Comparison of ENCODE assay signal across 24 cellular contexts in genomic region chr3:89184151-89184550, GRCh38.
DNase-seq lines count a peak whose midpoint lies in the region; ATAC-seq, FAIRE-seq and TF ChIP-seq lines count a peak whose summit lies in the region.
"Had no signal": no experiment of that assay in that cellular context is flagged by ENCODE, and none has a peak within 500 bp of the region (broad histone marks: within the 10 kb centered on the region; RNA-seq: fewer than 3 reads in every experiment).

No MANE protein-coding gene starts in this region.

- H3K79me2 ChIP-seq in H1 (ENCODE audit: control insufficient read depth in 1 of 2, insufficient read depth in 2 of 2, low read length in 2 of 2) = no peaks in the 10 kb centered on the region

- peak overlapping the region; percentile 58; the same call in 1 of the 2 replicates for H2AFZ ChIP-seq in H1 (ENCODE audit: low read length)

- H3K27ac ChIP-seq in left ventricle myocardium inferior (replicated peaks) = peak overlapping the region; percentile 34
- H3K27ac ChIP-seq in right cardiac atrium (ENCODE audit: low read length) = no peak overlapping the region
- H3K27ac ChIP-seq in H1 (ENCODE audit: low read depth, low read length) = no peak overlapping the region
- no peak overlapping the region for H3K27ac ChIP-seq in dorsolateral prefrontal cortex
- H3K27ac ChIP-seq: A549, BLaER1, RWPE1 had no signal

- no peak overlapping the region for H3K4ac ChIP-seq in H1 (replicated peaks; ENCODE audit: insufficient read length, low read depth, low read length)

- no peak for FAIRE-seq in H1 (lab: Jason Lieb, UNC)
- FAIRE-seq: A549, GM12891, GM19239, K562 had no signal

- H3K4me1 ChIP-seq in left ventricle myocardium inferior = peaks cover 6% of the 10 kb centered on the region
- H3K4me1 ChIP-seq in right cardiac atrium (ENCODE audit: control insufficient read depth, insufficient read depth, low read length) = no peaks in the 10 kb centered on the region
- H3K4me1 ChIP-seq in H1 (replicated peaks in 1 of 4; ENCODE audit: control insufficient read depth in 3 of 4, insufficient read depth in 4 of 4, low read length in 3 of 4) = peaks cover 0 to 9% (median 1%) of the 10 kb centered on the region in 4 experiments; a peak in 1 of 7 replicates
- H3K4me1 ChIP-seq: A549 had no signal

- H3K18ac ChIP-seq in H1 (ENCODE audit: extremely low read depth, low read length) = no peak overlapping the region

- no peak overlapping the region for H2BK12ac ChIP-seq in H1 (ENCODE audit: low read depth, low read length)

- no peaks in the 10 kb centered on the region for H3K23me2 ChIP-seq in H1 (ENCODE audit: low read depth, low read length)

- no peak overlapping the region for H4K5ac ChIP-seq in H1 (ENCODE audit: insufficient read length, low read depth, low read length)

- no peaks in the 10 kb centered on the region for H4K20me1 ChIP-seq in H1 (replicated peaks in 1 of 2; ENCODE audit: control insufficient read depth in 1 of 2, insufficient read depth in 2 of 2, low read length in 2 of 2)

- no peak overlapping the region for H2BK5ac ChIP-seq in H1 (ENCODE audit: low read depth, low read length)

- H3K23ac ChIP-seq in H1 (ENCODE audit: insufficient read length) = no peak overlapping the region

- no peak for TF ChIP-seq POLR2A in H1 (IDR thresholded peaks at IDR 0.05; ENCODE audit: control extremely low read depth in 1 of 2, low read depth in 2 of 2, low read length in 2 of 2)

- no peak overlapping the region for H2AK5ac ChIP-seq in H1 (ENCODE audit: low read depth, low read length)

- no peak overlapping the region for H2BK120ac ChIP-seq in H1 (replicated peaks; ENCODE audit: low read depth, low read length)

- intact Hi-C loops in left ventricle myocardium inferior (cut with micrococcal nuclease) (no loop called here), right cardiac atrium (cut with DNase I) (no loop called here), dorsolateral prefrontal cortex (cut with DNase I) (no loop called here)

- TF ChIP-seq EP300 in H1 (IDR thresholded peaks at IDR 0.05; ENCODE audit: borderline replicate concordance in 1 of 2, low read depth in 2 of 2, low read length in 2 of 2) = no peak

- DNase-seq in left ventricle myocardium inferior (no peak), right cardiac atrium (no peak), NCI-H748 (lab: John Stamatoyannopoulos, UW; ENCODE audit: unreplicated experiment) (peak; percentile 39), H1 (ENCODE audit: low read depth in 1 of 2, low spot score in 2 of 2) (no peak), dorsolateral prefrontal cortex (no peak)
- DNase-seq in activated naive CD4-positive, alpha-beta T cell treated with anti-CD3 and anti-CD28 coated beads, Interleukin-2, amount 50 U/mL, for 16 hours = no peak
- DNase-seq in stimulated activated CD4-positive, alpha-beta T cell treated with anti-CD3 and anti-CD28 coated beads, Interleukin-4, amount 100 ng/mL, for 4 hours = no peak
- no peak for DNase-seq in stimulated activated naive CD4-positive, alpha-beta T cell treated with Interleukin-2 at 50 U/mL for 16 hours (lab: John Stamatoyannopoulos, UW)
- DNase-seq: Calu3; CD4-positive, alpha-beta memory T cell; MV-4-11; NCI-H1417 treated with DMSO at 0.1 percent for 48 hours; NCI-H2029 treated with DMSO at 0.1 percent for 48 hours; NCI-H510A; NCI-H82; PC-3; SIG-M5 had no signal

- no peaks in the 10 kb centered on the region for H3K36me3 ChIP-seq in left ventricle myocardium inferior
- no peaks in the 10 kb centered on the region for H3K36me3 ChIP-seq in H1 (ENCODE audit: control insufficient read depth in 2 of 4, insufficient read depth in 4 of 4, low read length in 3 of 4)

- H3K9ac ChIP-seq in H1 (replicated peaks in 1 of 4; ENCODE audit: extremely low read depth in 1 of 4, low read depth in 3 of 4, low read length in 3 of 4) = no peak overlapping the region
- H3K9ac ChIP-seq: BLaER1 had no signal

- no peak overlapping the region for H4K91ac ChIP-seq in H1 (replicated peaks; ENCODE audit: insufficient read length, low read length)

- H3K4me3 ChIP-seq in left ventricle myocardium inferior (no peak overlapping the region), right cardiac atrium (ENCODE audit: low read length) (no peak overlapping the region), H1 (ENCODE audit: extremely low read depth in 1 of 4, insufficient read depth in 2 of 4, low read depth in 3 of 4, low read length in 4 of 4) (no peak overlapping the region), dorsolateral prefrontal cortex (no peak overlapping the region)
- H3K4me3 ChIP-seq: A549, BLaER1, K562 had no signal

- TF ChIP-seq RAD21 in H1 (IDR thresholded peaks at IDR 0.05 in 1 of 2, conservative IDR thresholded peaks at IDR 0.05 in 1 of 2; ENCODE audit: low read depth in 2 of 2, low read length in 2 of 2) = no peak

- H3K4me2 ChIP-seq in H1 (ENCODE audit: insufficient read depth in 1 of 2, low read depth in 2 of 2, low read length in 2 of 2) = no peak overlapping the region
- H3K4me2 ChIP-seq: A549, BLaER1 had no signal

- no peak overlapping the region for H3K14ac ChIP-seq in H1 (ENCODE audit: insufficient read length)

- no peak overlapping the region for H4K8ac ChIP-seq in H1 (ENCODE audit: extremely low read depth, insufficient read depth, low read length)

- H2BK15ac ChIP-seq in H1 (ENCODE audit: low read length) = no peak overlapping the region

- 35% methylated on average over 2 of the region's 2 CpGs for WGBS in right cardiac atrium
- 90% methylated on average over 2 of the region's 2 CpGs; no CpG with 5 or more reads in 1 of the 2 experiments for WGBS in H1 (ENCODE audit: extremely low coverage in 1 of 2, insufficient coverage in 1 of 2, insufficient read length in 1 of 2, insufficient replicate concordance in 2 of 2, low coverage in 1 of 2, low lambda C conversion rate in 2 of 2, missing lambda C conversion rate in 1 of 2), 2 experiments

- no peaks in the 10 kb centered on the region for H3K79me1 ChIP-seq in H1 (ENCODE audit: low read depth, low read length)

- POLR2A ChIA-PET in H1 (lab: Charles Lee; ENCODE audit: partially characterized antibody) = no interaction called here

- H2BK20ac ChIP-seq in H1 (ENCODE audit: low read length) = no peak overlapping the region

- no peak overlapping the region for H3K56ac ChIP-seq in H1 (replicated peaks; ENCODE audit: insufficient read length, low read depth, low read length)

- no peak for ATAC-seq in right cardiac atrium
- ATAC-seq: A549, HCT116, K562, PC-3 had no signal

- TF ChIP-seq CTCF in left ventricle myocardium inferior (IDR thresholded peaks at IDR 0.05; ENCODE audit: borderline replicate concordance) = no peak
- TF ChIP-seq CTCF in H1 (IDR thresholded peaks at IDR 0.05; ENCODE audit: control extremely low read depth in 1 of 3, insufficient read depth in 1 of 3, low read depth in 1 of 3, low read length in 3 of 3) = no peak
- no peak for TF ChIP-seq CTCF in dorsolateral prefrontal cortex (IDR thresholded peaks at IDR 0.05 in 54 of 56, conservative IDR thresholded peaks at IDR 0.05 in 2 of 56; ENCODE audit: low read depth in 1 of 56, partially characterized antibody in 56 of 56)

- CTCF ChIA-PET in H1 (lab: Charles Lee; ENCODE audit: partially characterized antibody) = no interaction called here

- H3K9me3 ChIP-seq in left ventricle myocardium inferior (replicated peaks) = no peaks in the 10 kb centered on the region
- no peaks in the 10 kb centered on the region for H3K9me3 ChIP-seq in right cardiac atrium (ENCODE audit: control insufficient read depth, low read length)
- H3K9me3 ChIP-seq in H1 (ENCODE audit: insufficient read depth in 2 of 2, low read depth in 1 of 2, low read length in 1 of 2) = no peaks in the 10 kb centered on the region
- H3K9me3 ChIP-seq: A549, BLaER1 had no signal

- H3K27me3 ChIP-seq in left ventricle myocardium inferior (ENCODE audit: low read depth) = no peaks in the 10 kb centered on the region
- H3K27me3 ChIP-seq in right cardiac atrium (ENCODE audit: control insufficient read depth, insufficient read depth) = no peaks in the 10 kb centered on the region
- H3K27me3 ChIP-seq in H1 (replicated peaks in 1 of 4; ENCODE audit: control insufficient read depth in 3 of 4, extremely low read depth in 1 of 4, insufficient read depth in 3 of 4, low read length in 3 of 4) = no peaks in the 10 kb centered on the region
- no peaks in the 10 kb centered on the region for H3K27me3 ChIP-seq in dorsolateral prefrontal cortex
- H3K27me3 ChIP-seq: BLaER1 had no signal

TF ChIP-seq in H1, 55 proteins besides CTCF, POLR2A, EP300 and RAD21:
- TF ChIP-seq SIX5 (IDR thresholded peaks at IDR 0.05; ENCODE audit: low read depth, low read length) (no peak), RNF2 (IDR thresholded peaks at IDR 0.05; ENCODE audit: borderline replicate concordance, low read depth, low read length, missing control alignments, poor library complexity, severe bottlenecking) (no peak), EGR1 (IDR thresholded peaks at IDR 0.05; ENCODE audit: borderline replicate concordance, low read depth, low read length) (no peak), ASH2L (IDR thresholded peaks at IDR 0.05; ENCODE audit: low read length) (no peak), POU5F1 (IDR thresholded peaks at IDR 0.05; ENCODE audit: low read depth, low read length) (no peak), CREB1 (IDR thresholded peaks at IDR 0.05) (no peak), CBX8 (IDR thresholded peaks at IDR 0.05; ENCODE audit: borderline replicate concordance, low read depth, low read length) (no peak), E2F6 (IDR thresholded peaks at IDR 0.05) (no peak)
